27 cellular contexts compared by ENCODE assay signal in the genomic region with DNA sequence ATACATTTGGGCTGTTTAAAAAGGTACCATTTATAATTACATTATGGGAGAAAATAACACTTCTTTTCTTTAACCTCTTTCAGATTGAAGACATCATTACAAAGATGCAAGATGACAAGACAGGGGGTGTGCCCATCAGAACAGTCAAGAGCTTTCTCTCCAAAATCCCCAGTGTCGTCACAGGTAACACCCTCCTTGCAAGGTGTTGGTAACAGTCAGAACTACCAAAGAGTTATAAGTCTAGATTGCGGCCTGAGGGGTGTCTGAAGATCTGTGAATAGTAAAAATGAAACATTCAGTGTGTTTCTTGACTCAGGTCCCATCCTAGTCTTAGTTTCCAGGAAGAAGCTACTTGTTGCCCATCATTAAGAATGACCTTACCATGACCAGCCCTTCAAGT.
DNase-seq lines count a peak whose midpoint lies in the region; ATAC-seq, FAIRE-seq and TF ChIP-seq lines count a peak whose summit lies in the region.
"Had no signal": no experiment of that assay in that cellular context is flagged by ENCODE, and none has a peak within 500 bp of the region (broad histone marks: within the 10 kb centered on the region; RNA-seq: fewer than 3 reads in every experiment).

No MANE protein-coding gene starts in this region.

- no peak for TF ChIP-seq EP300 in esophagus muscularis mucosa (IDR thresholded peaks at IDR 0.05)

- peaks cover 4% of the 10 kb centered on the region for H3K36me3 Mint-ChIP-seq in natural killer cell treated with Interleukin-12 subunit alpha and Interleukin-12 subunit beta and Interleukin-15 and Interleukin-18, amount 100 ng/mL, for 72 hours
- H3K36me3 Mint-ChIP-seq in natural killer cell = no peaks in the 10 kb centered on the region
- no peaks in the 10 kb centered on the region for H3K36me3 Mint-ChIP-seq in stimulated activated effector memory CD8-positive, alpha-beta T cell treated with anti-CD3 and anti-CD28 coated beads, Interleukin-12 subunit alpha, Interleukin-12 subunit beta, amount 100 ng/mL, for 72 hours
- H3K36me3 Mint-ChIP-seq: CD14-positive monocyte; CD4-positive, alpha-beta memory T cell; CD4-positive, CD25-positive, alpha-beta regulatory T cell had no signal

- no peak overlapping the region for H3K27ac ChIP-seq in esophagus muscularis mucosa (replicated peaks in 1 of 4)
- H3K27ac ChIP-seq: BLaER1 had no signal

- H3K4me3 ChIP-seq in esophagus muscularis mucosa = no peak overlapping the region
- H3K4me3 ChIP-seq: BLaER1 had no signal

- TF ChIP-seq CTCF in natural killer cell (IDR thresholded peaks at IDR 0.05) (no peak), esophagus muscularis mucosa (IDR thresholded peaks at IDR 0.05) (no peak)

- no peaks in the 10 kb centered on the region for H3K4me1 ChIP-seq in esophagus muscularis mucosa
- H3K4me1 ChIP-seq: BE2C, BLaER1 had no signal

- H3K36me3 ChIP-seq in esophagus muscularis mucosa = no peaks in the 10 kb centered on the region
- H3K36me3 ChIP-seq: BE2C, BLaER1 had no signal

- H3K4me3 Mint-ChIP-seq in natural killer cell treated with Interleukin-12 subunit alpha and Interleukin-12 subunit beta and Interleukin-15 and Interleukin-18, amount 100 ng/mL, for 72 hours = no peak overlapping the region
- H3K4me3 Mint-ChIP-seq in natural killer cell = no peak overlapping the region
- H3K4me3 Mint-ChIP-seq in stimulated activated effector memory CD8-positive, alpha-beta T cell treated with anti-CD3 and anti-CD28 coated beads, Interleukin-12 subunit alpha, Interleukin-12 subunit beta, amount 100 ng/mL, for 72 hours = no peak overlapping the region
- H3K4me3 Mint-ChIP-seq: CD14-positive monocyte; CD4-positive, alpha-beta memory T cell; CD4-positive, CD25-positive, alpha-beta regulatory T cell; CD8-positive, alpha-beta memory T cell had no signal

- H3K27me3 ChIP-seq in esophagus muscularis mucosa = no peaks in the 10 kb centered on the region
- H3K27me3 ChIP-seq: BLaER1 had no signal

- peak; percentile 85 to 92 for ATAC-seq in natural killer cell treated with Interleukin-12 subunit alpha and Interleukin-12 subunit beta and Interleukin-15 and Interleukin-18, amount 100 ng/mL, for 72 hours
- ATAC-seq in natural killer cell = no peak
- peak; percentile 83 for ATAC-seq in stimulated activated effector memory CD8-positive, alpha-beta T cell treated with anti-CD3 and anti-CD28 coated beads, Interleukin-12 subunit alpha, Interleukin-12 subunit beta, amount 100 ng/mL, for 72 hours
- no peak for ATAC-seq in GM18858 (IDR thresholded peaks at IDR 0.05; ENCODE audit: unreplicated experiment)

- H3K27me3 Mint-ChIP-seq in natural killer cell treated with Interleukin-12 subunit alpha and Interleukin-12 subunit beta and Interleukin-15 and Interleukin-18, amount 100 ng/mL, for 72 hours = peaks cover 13 to 36% of the 10 kb centered on the region in 2 donors
- H3K27me3 Mint-ChIP-seq in natural killer cell (ENCODE audit: low read depth in 2 of 2) = peaks cover 13 to 14% of the 10 kb centered on the region in 2 donors

- peaks cover 0 to 4% of the 10 kb centered on the region in 2 donors for H3K4me1 Mint-ChIP-seq in natural killer cell treated with Interleukin-12 subunit alpha and Interleukin-12 subunit beta and Interleukin-15 and Interleukin-18, amount 100 ng/mL, for 72 hours (ENCODE audit: low read depth in 2 of 2)
- H3K4me1 Mint-ChIP-seq in natural killer cell = no peaks in the 10 kb centered on the region
- H3K4me1 Mint-ChIP-seq in stimulated activated effector memory CD8-positive, alpha-beta T cell treated with anti-CD3 and anti-CD28 coated beads, Interleukin-12 subunit alpha, Interleukin-12 subunit beta, amount 100 ng/mL, for 72 hours = no peaks in the 10 kb centered on the region
- H3K4me1 Mint-ChIP-seq: CD14-positive monocyte; CD4-positive, alpha-beta memory T cell; CD4-positive, CD25-positive, alpha-beta regulatory T cell; CD8-positive, alpha-beta memory T cell had no signal

- FAIRE-seq in HTR-8/SVneo (lab: Jason Lieb, UNC) = peak; percentile 42
- FAIRE-seq: A204.1, GM12891 had no signal

- TF ChIP-seq POLR2A in esophagus muscularis mucosa (IDR thresholded peaks at IDR 0.05; ENCODE audit: low read depth) = no peak

- H3K9me3 ChIP-seq in esophagus muscularis mucosa = no peaks in the 10 kb centered on the region
- H3K9me3 ChIP-seq: BE2C had no signal

- H3K9me3 Mint-ChIP-seq in natural killer cell treated with Interleukin-12 subunit alpha and Interleukin-12 subunit beta and Interleukin-15 and Interleukin-18, amount 100 ng/mL, for 72 hours = no peaks in the 10 kb centered on the region
- no peaks in the 10 kb centered on the region for H3K9me3 Mint-ChIP-seq in natural killer cell
- no peaks in the 10 kb centered on the region for H3K9me3 Mint-ChIP-seq in stimulated activated effector memory CD8-positive, alpha-beta T cell treated with anti-CD3 and anti-CD28 coated beads, Interleukin-12 subunit alpha, Interleukin-12 subunit beta, amount 100 ng/mL, for 72 hours

- intact Hi-C loops in natural killer cell (cut with micrococcal nuclease) = no loop called here
- intact Hi-C loops in esophagus muscularis mucosa (cut with DNase I) = no loop called here

- 96% methylated on average over 2 of the region's 2 CpGs for WGBS in esophagus muscularis mucosa

- no peak for DNase-seq in natural killer cell treated with Interleukin-12 subunit alpha and Interleukin-12 subunit beta and Interleukin-15 and Interleukin-18, amount 100 ng/mL, for 72 hours (ENCODE audit: low spot score)
- no peak for DNase-seq in natural killer cell
- no peak for DNase-seq in HTR-8/SVneo (ENCODE audit: insufficient read length, low spot score)
- peak; percentile 24 for DNase-seq in esophagus muscularis mucosa (ENCODE audit: extremely low spot score)
- no peak for DNase-seq in stimulated activated effector memory CD8-positive, alpha-beta T cell treated with anti-CD3 and anti-CD28 coated beads, Interleukin-12 subunit alpha, Interleukin-12 subunit beta, amount 100 ng/mL, for 72 hours (ENCODE audit: low spot score in 2 of 2)
- no peak for DNase-seq in GDM1 (lab: John Stamatoyannopoulos, UW)
- no peak for DNase-seq in NCI-H146 treated with DMSO at 0.1 percent for 48 hours (lab: John Stamatoyannopoulos, UW; ENCODE audit: unreplicated experiment)
- DNase-seq: 8988T; ACHN; BE2C; C1 segment of cervical spinal cord; CD4-positive, alpha-beta memory T cell; CD4-positive, CD25-positive, alpha-beta regulatory T cell; CD8-positive, alpha-beta memory T cell; COR-L47; DMS 273 treated with DMSO at 0.1 percent for 48 hours; DMS153; DMS53; DMS79; DND-41; EL; GF-D8 had no signal

- no peak overlapping the region for H3K27ac Mint-ChIP-seq in natural killer cell treated with Interleukin-12 subunit alpha and Interleukin-12 subunit beta and Interleukin-15 and Interleukin-18, amount 100 ng/mL, for 72 hours
- H3K27ac Mint-ChIP-seq in natural killer cell = no peak overlapping the region
- no peak overlapping the region for H3K27ac Mint-ChIP-seq in stimulated activated effector memory CD8-positive, alpha-beta T cell treated with anti-CD3 and anti-CD28 coated beads, Interleukin-12 subunit alpha, Interleukin-12 subunit beta, amount 100 ng/mL, for 72 hours
- H3K27ac Mint-ChIP-seq: CD14-positive monocyte; CD4-positive, alpha-beta memory T cell; CD4-positive, CD25-positive, alpha-beta regulatory T cell; CD8-positive, alpha-beta memory T cell had no signal

Comparison
In these comparisons a context has a peak if more than half of its experiments do, and no peak if none do; other contexts are left out.
1. ATAC-seq: peak in natural killer cell treated with Interleukin-12 subunit alpha and Interleukin-12 subunit beta and Interleukin-15 and Interleukin-18, amount 100 ng/mL, for 72 hours (2 of 2) and stimulated activated effector memory CD8-positive, alpha-beta T cell treated with anti-CD3 and anti-CD28 coated beads, Interleukin-12 subunit alpha, Interleukin-12 subunit beta, amount 100 ng/mL, for 72 hours (single experiment); none in natural killer cell (0 of 3) and GM18858 (single experiment).